17 cellular contexts compared by ENCODE assay signal in the genomic region with DNA sequence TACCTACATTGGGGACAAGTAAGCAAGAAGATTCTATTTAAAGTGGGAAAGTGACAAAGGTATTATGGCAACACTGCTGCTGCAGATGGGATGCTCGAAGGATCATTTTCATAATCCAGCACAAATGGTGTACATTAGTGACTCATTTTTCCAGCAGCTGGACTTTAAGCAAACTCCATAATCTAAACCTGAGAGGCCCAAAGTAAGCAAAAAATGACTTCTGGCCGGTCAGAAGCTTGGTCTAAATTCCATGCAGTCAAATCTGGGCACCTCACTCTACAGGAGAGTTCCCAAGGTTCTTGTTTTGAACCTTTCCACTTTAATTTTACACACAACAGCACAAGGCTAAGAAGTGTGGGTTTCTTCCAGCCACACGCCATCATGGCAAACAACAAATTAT. TPM values are rescaled to one million over a fixed set of nuclear protein-coding genes. Genes with fewer than 3 reads are reported as not detected.
A peak's percentile ranks its signal among the peaks of the same experiment; 100 is the strongest.
DNase-seq lines count a peak whose midpoint lies in the region; ATAC-seq and TF ChIP-seq lines count a peak whose summit lies in the region.
"Had no signal": no experiment of that assay in that cellular context is flagged by ENCODE, and none has a peak within 500 bp of the region (broad histone marks: within the 10 kb centered on the region; RNA-seq: fewer than 3 reads in every experiment).

No MANE protein-coding gene starts in this region.

- peak; percentile 17 for DNase-seq in AG10803 (ENCODE audit: low read depth)
- peak; percentile 19 for DNase-seq in LHCN-M2 (ENCODE audit: low read depth)
- DNase-seq in fibroblast of gingiva (ENCODE audit: low read depth), result peak; percentile 38
- no peak for DNase-seq in mesendoderm
- no peak for DNase-seq in KBM-7
- DNase-seq in adrenal gland, result no peak
- DNase-seq: ACHN; CD8-positive, alpha-beta T cell; DND-41; Karpas-422; NCI-H187 treated with DMSO at 0.1 percent for 48 hours; NCI-H446; NCI-H69; RPMI8226 had no signal

- no CpG with 5 or more reads among the region's 3 CpGs for WGBS in mesendoderm (ENCODE audit: extremely low coverage, insufficient coverage, low lambda C conversion rate)
- WGBS in adrenal gland, 4 donors, result 92 to 93% (median 93%) methylated on average over 3 of the region's 3 CpGs

- no peaks in the 10 kb centered on the region for H3K4me1 ChIP-seq in mesendoderm (ENCODE audit: control insufficient read depth, low read depth, low read length)
- H3K4me1 ChIP-seq in adrenal gland (replicated peaks in 1 of 2), result peaks cover 0 to 11% of the 10 kb centered on the region in 2 donors

- H2BK5ac ChIP-seq in mesendoderm (ENCODE audit: low read length), result no peak overlapping the region

- H3K56ac ChIP-seq in mesendoderm (ENCODE audit: low read length), result no peak overlapping the region

- no peak overlapping the region for H3K18ac ChIP-seq in mesendoderm (ENCODE audit: low read length)

- no peak overlapping the region for H4K5ac ChIP-seq in mesendoderm (ENCODE audit: low read length)

- H3K79me1 ChIP-seq in mesendoderm (ENCODE audit: low read length), result no peaks in the 10 kb centered on the region

- no peak overlapping the region for H3K27ac ChIP-seq in mesendoderm (ENCODE audit: low read depth, low read length)
- no peak overlapping the region for H3K27ac ChIP-seq in adrenal gland
- H3K27ac ChIP-seq: BLaER1 had no signal

- H2BK120ac ChIP-seq in mesendoderm (ENCODE audit: low read depth, low read length), result no peak overlapping the region

- H3K4me2 ChIP-seq in mesendoderm (ENCODE audit: low read length), result no peak overlapping the region
- H3K4me2 ChIP-seq: BLaER1 had no signal

- in situ Hi-C loops in KBM-7 (cut with MboI; ENCODE audit: low pct_unique_long_range_greater_than_20kb, low sequenced_read_pairs), result no loop called here

- H2AK5ac ChIP-seq in mesendoderm (ENCODE audit: low read length), result no peak overlapping the region

- H3K4me3 ChIP-seq in AG10803 (ENCODE audit: low read length) (no peak overlapping the region), mesendoderm (ENCODE audit: low read length) (no peak overlapping the region), adrenal gland (no peak overlapping the region)
- H3K4me3 ChIP-seq: BLaER1, GM12878 had no signal

- no peak overlapping the region for H3K9ac ChIP-seq in mesendoderm (ENCODE audit: low read length)
- H3K9ac ChIP-seq: BLaER1 had no signal

- H3K36me3 ChIP-seq in mesendoderm (ENCODE audit: control insufficient read depth, insufficient read depth, low read length) (no peaks in the 10 kb centered on the region), adrenal gland (replicated peaks in 1 of 2) (no peaks in the 10 kb centered on the region)
- H3K36me3 ChIP-seq: BLaER1 had no signal

- peak overlapping the region; percentile 2 for H4K8ac ChIP-seq in mesendoderm (ENCODE audit: low read depth, low read length)

- no peak overlapping the region for H2BK15ac ChIP-seq in mesendoderm (replicated peaks; ENCODE audit: low read depth)

- H3K23ac ChIP-seq in mesendoderm (ENCODE audit: low read length), result no peak overlapping the region

- intact Hi-C loops in adrenal gland (cut with DNase I), result no loop called here

- no peak for TF ChIP-seq CTCF in AG10803 (conservative IDR thresholded peaks at IDR 0.05; ENCODE audit: low read length)
- no peak for TF ChIP-seq CTCF in adrenal gland (IDR thresholded peaks at IDR 0.05)

- H3K79me2 ChIP-seq in mesendoderm (ENCODE audit: control insufficient read depth, insufficient read depth, low read length), result no peaks in the 10 kb centered on the region

- no peaks in the 10 kb centered on the region for H3K9me3 ChIP-seq in adrenal gland (replicated peaks in 1 of 3)
- H3K9me3 ChIP-seq: BLaER1 had no signal

- no peak for ATAC-seq in GM21526 (IDR thresholded peaks at IDR 0.05; ENCODE audit: low FRiP score, unreplicated experiment)
- ATAC-seq: CD8-positive, alpha-beta T cell; GM12878 had no signal

- H3K4ac ChIP-seq in mesendoderm (ENCODE audit: low read depth, low read length), result no peak overlapping the region

- TF ChIP-seq POLR2A in adrenal gland (IDR thresholded peaks at IDR 0.05), result no peak

- H3K27me3 ChIP-seq in mesendoderm (ENCODE audit: insufficient read depth, low read length, poor library complexity) (no peaks in the 10 kb centered on the region), adrenal gland (no peaks in the 10 kb centered on the region)
- H3K27me3 ChIP-seq: BLaER1 had no signal

RNA-seq across cellular contexts. Expression of gene TRAF1, which starts 43.7 kb away (rescaled TPM):
- total RNA-seq in LHCN-M2 (2014; rRNA removed) (0.90 and 0.98 TPM in 2 replicates), adrenal gland (10 to 100 TPM in 2 of 8 donors, 1 to 10 TPM in 6; 1.6 to 11.7 (median 6.1) TPM)
- 1.2 TPM for polyA plus RNA-seq in LHCN-M2 (2012)
- polyA plus RNA-seq in mesendoderm (2013, experiment 1 of 2), result 0.29 TPM
- polyA plus RNA-seq in mesendoderm (2013, experiment 2 of 2), result 0.27 TPM
- polyA plus RNA-seq in adrenal gland, result 10 to 100 TPM in 2 of 3 donors, 1 to 10 TPM in 1; 2.4 to 42.7 (median 30.3) TPM

Comparison
In these comparisons a context has a peak if more than half of its experiments do, and no peak if none do; other contexts are left out.
1. DNase-seq: peak in AG10803 (single experiment), LHCN-M2 (single experiment) and fibroblast of gingiva (single experiment); none in mesendoderm (single experiment), KBM-7 (single experiment) and adrenal gland (0 of 7).